1 cellular context compared by ENCODE assay signal in the genomic region with DNA sequence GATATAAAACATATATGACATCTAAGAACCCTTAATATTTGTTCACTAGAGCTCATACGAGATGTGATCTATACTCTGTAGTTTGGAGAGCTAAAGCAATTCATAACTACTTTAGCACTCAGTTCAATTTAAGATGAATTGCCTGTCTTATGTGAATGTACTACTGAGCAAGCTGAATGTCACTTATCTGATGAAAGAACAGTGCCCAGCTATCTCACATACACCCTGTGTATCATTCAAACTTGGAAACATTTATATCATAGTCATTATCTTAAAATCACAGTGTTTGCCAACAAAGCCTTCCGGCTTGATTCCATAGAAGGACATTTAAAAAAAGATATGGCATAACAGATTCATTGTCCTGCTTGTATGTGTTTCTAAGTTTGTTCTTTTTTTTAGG.
TF ChIP-seq lines count a peak whose summit lies in the region.

No MANE protein-coding gene starts in this region.

TF ChIP-seq in SK-N-SH treated with all-trans-retinoic acid at 6 μM for 48 hours, 23 proteins besides CTCF, POLR2A, EP300 and RAD21 (continued from another document):
- no peak for TF ChIP-seq SNAI2 (CRISPR knock-in tag; IDR thresholded peaks at IDR 0.05)
